In genomic region chr3:57434041-57434440, GRCh38 we compare ENCODE assay signal across 10 cellular contexts.
DNase-seq lines count a peak whose midpoint lies in the region; ATAC-seq, FAIRE-seq and TF ChIP-seq lines count a peak whose summit lies in the region.
"Had no signal": no experiment of that assay in that cellular context is flagged by ENCODE, and none has a peak within 500 bp of the region (broad histone marks: within the 10 kb centered on the region; RNA-seq: fewer than 3 reads in every experiment).

No MANE protein-coding gene starts in this region.

- no peak overlapping the region for H3K27ac Mint-ChIP-seq in GM23338
- H3K27ac Mint-ChIP-seq: natural killer cell treated with Interleukin-12 subunit alpha and Interleukin-12 subunit beta and Interleukin-15 and Interleukin-18, amount 100 ng/mL, for 72 hours had no signal

- TF ChIP-seq CTCF in A549 (IDR thresholded peaks at IDR 0.05) (peak; percentile 39; the same call in 2 of the 3 replicates), GM23338 (conservative IDR thresholded peaks at IDR 0.05; ENCODE audit: low read depth in 2 of 2) (peak; percentile 59 to 64), Peyer's patch (IDR thresholded peaks at IDR 0.05) (peak in 4 of 6 experiments; percentile 9 to 68 (median 65)), fibroblast of villous mesenchyme (IDR thresholded peaks at IDR 0.05; ENCODE audit: insufficient read depth, low read depth, low read length) (peak; percentile 61), thyroid gland (IDR thresholded peaks at IDR 0.05) (peak in 3 of 6 experiments; percentile 27 to 35 (median 34))

- WGBS in A549 (ENCODE audit: missing lambda C conversion rate) = 43% methylated on average over 4 of the region's 4 CpGs
- 35 to 45% methylated on average over 4 of the region's 4 CpGs for WGBS in thyroid gland, 2 donors

- intact Hi-C loops in thyroid gland (cut with DNase I) = no loop called here

- no peak overlapping the region for H3K27ac ChIP-seq in A549
- H3K27ac ChIP-seq in GM23338 (ENCODE audit: low read depth) = no peak overlapping the region
- H3K27ac ChIP-seq in Peyer's patch = no peak overlapping the region
- no peak overlapping the region for H3K27ac ChIP-seq in thyroid gland

- no peaks in the 10 kb centered on the region for H3K36me3 ChIP-seq in GM23338 (ENCODE audit: insufficient read depth)
- H3K36me3 ChIP-seq in Peyer's patch = no peaks in the 10 kb centered on the region
- no peaks in the 10 kb centered on the region for H3K36me3 ChIP-seq in thyroid gland

- peak; percentile 27 to 46; a peak in 3 of 5 replicates for TF ChIP-seq RAD21 in A549 (conservative IDR thresholded peaks at IDR 0.05 in 1 of 2, IDR thresholded peaks at IDR 0.05 in 1 of 2)

- H3K4me2 ChIP-seq in A549 (no peak overlapping the region), GM23338 (no peak overlapping the region)

- H3K9me2 ChIP-seq in GM23338 (ENCODE audit: insufficient read depth) = no peaks in the 10 kb centered on the region

- DNase-seq in A549 (ENCODE audit: low read depth in 1 of 2, low spot score in 1 of 2) (peak; percentile 27 to 47), GM23338 (ENCODE audit: low spot score) (peak; percentile 79), Peyer's patch (no peak), fibroblast of villous mesenchyme (ENCODE audit: low read depth) (peak; percentile 40), thyroid gland (no peak), NOMO-1 (lab: John Stamatoyannopoulos, UW; ENCODE audit: unreplicated experiment in 2 of 2) (no peak)
- no peak for DNase-seq in stimulated activated naive CD4-positive, alpha-beta T cell (lab: John Stamatoyannopoulos, UW)
- DNase-seq: activated CD4-positive, alpha-beta T cell treated with anti-CD3 and anti-CD28 coated beads for 1 hour had no signal

- H3K4me1 Mint-ChIP-seq in GM23338 = no peaks in the 10 kb centered on the region

- CTCF ChIA-PET in A549 (lab: Yijun Ruan, JAX) = interaction anchor here (0.9 to 3.4 kb wide), 7 partner anchors 13 to 265 kb away, joined by 3 to 12 read pairs (median 5); no protein-coding TSS in a partner anchor

- TF ChIP-seq EP300 in A549 (IDR thresholded peaks at IDR 0.05) = no peak

- H3K4me3 ChIP-seq in A549 (no peak overlapping the region), GM23338 (no peak overlapping the region), Peyer's patch (no peak overlapping the region), fibroblast of villous mesenchyme (ENCODE audit: low read depth, low read length) (no peak overlapping the region), thyroid gland (replicated peaks in 1 of 3) (no peak overlapping the region)

- no peak overlapping the region for H3K4me3 Mint-ChIP-seq in GM23338
- H3K4me3 Mint-ChIP-seq: natural killer cell treated with Interleukin-12 subunit alpha and Interleukin-12 subunit beta and Interleukin-15 and Interleukin-18, amount 100 ng/mL, for 72 hours had no signal

- 0 out of 3 replicates have a peak, but pooled peaks cover 3% of the 10 kb centered on the region for H3K4me1 ChIP-seq in A549
- no peaks in the 10 kb centered on the region for H3K4me1 ChIP-seq in GM23338 (ENCODE audit: insufficient read depth)
- no peaks in the 10 kb centered on the region for H3K4me1 ChIP-seq in Peyer's patch
- no peaks in the 10 kb centered on the region for H3K4me1 ChIP-seq in thyroid gland

- FAIRE-seq in A549 (lab: Jason Lieb, UNC) = no peak

- POLR2A ChIA-PET in A549 (lab: Yijun Ruan, JAX) = no interaction called here

- H4K20me1 ChIP-seq in GM23338 (replicated peaks; ENCODE audit: insufficient read depth) = no peaks in the 10 kb centered on the region

- H3K27me3 Mint-ChIP-seq in GM23338 (ENCODE audit: insufficient read depth, low read depth, poor library complexity) = peaks cover 2% of the 10 kb centered on the region

- H3K27me3 ChIP-seq in GM23338 (ENCODE audit: insufficient read depth) = no peaks in the 10 kb centered on the region
- H3K27me3 ChIP-seq in Peyer's patch = no peaks in the 10 kb centered on the region
- H3K27me3 ChIP-seq in thyroid gland = no peaks in the 10 kb centered on the region

- peak; percentile 77 to 79; a peak in 5 of 6 replicates for ATAC-seq in A549
- peak; percentile 88 for ATAC-seq in GM23338
- no peak for ATAC-seq in GM19328 (IDR thresholded peaks at IDR 0.05; ENCODE audit: unreplicated experiment)
- ATAC-seq: natural killer cell treated with Interleukin-12 subunit alpha and Interleukin-12 subunit beta and Interleukin-15 and Interleukin-18, amount 100 ng/mL, for 72 hours had no signal

- H3K9me3 ChIP-seq in A549 (no peaks in the 10 kb centered on the region), Peyer's patch (no peaks in the 10 kb centered on the region), thyroid gland (no peaks in the 10 kb centered on the region)

- H3K9me3 Mint-ChIP-seq in GM23338 = no peaks in the 10 kb centered on the region
- H3K9me3 Mint-ChIP-seq: natural killer cell treated with Interleukin-12 subunit alpha and Interleukin-12 subunit beta and Interleukin-15 and Interleukin-18, amount 100 ng/mL, for 72 hours had no signal

- H3K79me2 ChIP-seq in GM23338 (replicated peaks; ENCODE audit: insufficient read depth) = no peaks in the 10 kb centered on the region

- no peaks in the 10 kb centered on the region for H3K36me3 Mint-ChIP-seq in GM23338 (ENCODE audit: low read depth)
- H3K36me3 Mint-ChIP-seq: natural killer cell treated with Interleukin-12 subunit alpha and Interleukin-12 subunit beta and Interleukin-15 and Interleukin-18, amount 100 ng/mL, for 72 hours had no signal

- no peaks in the 10 kb centered on the region for H3F3A ChIP-seq in GM23338 (replicated peaks; ENCODE audit: low read depth)

- H2AFZ ChIP-seq in GM23338 = no peak overlapping the region

- no peak for TF ChIP-seq POLR2A in A549 (IDR thresholded peaks at IDR 0.05; ENCODE audit: low read length)
- TF ChIP-seq POLR2A in Peyer's patch (IDR thresholded peaks at IDR 0.05) = no peak
- TF ChIP-seq POLR2A in thyroid gland (IDR thresholded peaks at IDR 0.05) = no peak

TF ChIP-seq in A549, 52 proteins besides CTCF, POLR2A, EP300 and RAD21:
- TF ChIP-seq NR3C1 (IDR thresholded peaks at IDR 0.05) (no peak), SMC3 (IDR thresholded peaks at IDR 0.05) (peak; percentile 45; the same call in 2 of the 3 replicates)

TF ChIP-seq in GM23338, 12 proteins besides CTCF, POLR2A, EP300 and RAD21 (continues in another document):
- TF ChIP-seq, protein P1, sequence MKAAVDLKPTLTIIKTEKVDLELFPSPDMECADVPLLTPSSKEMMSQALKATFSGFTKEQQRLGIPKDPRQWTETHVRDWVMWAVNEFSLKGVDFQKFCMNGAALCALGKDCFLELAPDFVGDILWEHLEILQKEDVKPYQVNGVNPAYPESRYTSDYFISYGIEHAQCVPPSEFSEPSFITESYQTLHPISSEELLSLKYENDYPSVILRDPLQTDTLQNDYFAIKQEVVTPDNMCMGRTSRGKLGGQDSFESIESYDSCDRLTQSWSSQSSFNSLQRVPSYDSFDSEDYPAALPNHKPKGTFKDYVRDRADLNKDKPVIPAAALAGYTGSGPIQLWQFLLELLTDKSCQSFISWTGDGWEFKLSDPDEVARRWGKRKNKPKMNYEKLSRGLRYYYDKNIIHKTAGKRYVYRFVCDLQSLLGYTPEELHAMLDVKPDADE (IDR thresholded peaks at IDR 0.05) = no peak
- TF ChIP-seq NANOG (IDR thresholded peaks at IDR 0.05; ENCODE audit: borderline replicate concordance) (no peak), EZH2 (IDR thresholded peaks at IDR 0.05; ENCODE audit: low read depth, unreplicated experiment) (no peak), JUNB (IDR thresholded peaks at IDR 0.05; ENCODE audit: unreplicated experiment) (no peak), EZH2phosphoT487 (IDR thresholded peaks at IDR 0.05; ENCODE audit: unreplicated experiment) (no peak), POLR2AphosphoS5 (IDR thresholded peaks at IDR 0.05; ENCODE audit: low read depth) (no peak), ZNF114 (CRISPR knock-in tag; IDR thresholded peaks at IDR 0.05) (no peak)

Comparison
In these comparisons a context has a peak if more than half of its experiments do, and no peak if none do; other contexts are left out.
1. DNase-seq: peak in A549 (2 of 2), GM23338 (single experiment) and fibroblast of villous mesenchyme (single experiment); none in Peyer's patch (0 of 3), stimulated activated naive CD4-positive, alpha-beta T cell (0 of 6), thyroid gland (0 of 2) and NOMO-1 (0 of 2).